20 cellular contexts compared by ENCODE assay signal in the genomic region with DNA sequence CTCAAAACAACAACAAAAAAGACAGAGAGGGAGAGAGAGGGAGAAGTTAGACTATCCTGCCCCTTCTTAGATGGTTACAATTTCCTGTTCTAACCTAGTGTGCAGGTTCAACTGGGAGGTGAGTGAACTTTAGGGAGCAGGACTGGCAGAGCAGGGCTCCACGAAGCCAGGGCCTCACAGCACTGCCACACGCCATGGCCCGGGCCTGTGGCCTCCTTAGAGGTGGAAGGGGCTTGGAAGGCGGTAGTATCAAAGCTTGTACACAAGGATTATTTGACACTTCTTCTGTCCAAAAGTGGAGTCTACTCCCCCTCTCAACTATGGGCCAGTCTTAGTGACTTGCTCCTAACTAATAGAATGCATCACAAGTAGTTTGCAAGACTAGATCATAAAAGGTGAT.
"Had no signal": no experiment of that assay in that cellular context is flagged by ENCODE, and none has a peak within 500 bp of the region (broad histone marks: within the 10 kb centered on the region; RNA-seq: fewer than 3 reads in every experiment).

No MANE protein-coding gene starts in this region.

- H3K27me3 ChIP-seq: dorsolateral prefrontal cortex, esophagus squamous epithelium, gastrocnemius medialis, hepatocyte, left lung had no signal

- H3K4me3 ChIP-seq: coronary artery, dorsolateral prefrontal cortex, esophagus squamous epithelium, gastrocnemius medialis, hepatocyte, left lung, lower lobe of right lung, mucosa of descending colon had no signal

- H3K27ac ChIP-seq: coronary artery, dorsolateral prefrontal cortex, esophagus squamous epithelium, gastrocnemius medialis, hepatocyte, left lung, lower lobe of right lung had no signal

- H3K9me3 ChIP-seq: esophagus squamous epithelium, gastrocnemius medialis, left lung, lower lobe of right lung, mucosa of descending colon had no signal

- DNase-seq: dermis blood vessel endothelial cell; dorsolateral prefrontal cortex; effector CD4-positive, alpha-beta T cell; effector memory CD4-positive, alpha-beta T cell; esophagus squamous epithelium; foreskin fibroblast; foreskin melanocyte; gastrocnemius medialis; glutamatergic neuron; hypothalamus; immature natural killer cell; left cardiac atrium; left lung; left ventricle myocardium superior; lower lobe of right lung; mesenchymal stem cell; mucosa of descending colon; naive B cell had no signal

- ATAC-seq: gastrocnemius medialis, left cardiac atrium, left lung, left ventricle myocardium superior, lower lobe of right lung, mucosa of descending colon had no signal

- H3K4me1 ChIP-seq: esophagus squamous epithelium, gastrocnemius medialis, left lung, lower lobe of right lung had no signal

- H3K36me3 ChIP-seq: esophagus squamous epithelium, gastrocnemius medialis, left lung, lower lobe of right lung had no signal
